Comparison of ENCODE assay signal across 24 cellular contexts in the genomic region with DNA sequence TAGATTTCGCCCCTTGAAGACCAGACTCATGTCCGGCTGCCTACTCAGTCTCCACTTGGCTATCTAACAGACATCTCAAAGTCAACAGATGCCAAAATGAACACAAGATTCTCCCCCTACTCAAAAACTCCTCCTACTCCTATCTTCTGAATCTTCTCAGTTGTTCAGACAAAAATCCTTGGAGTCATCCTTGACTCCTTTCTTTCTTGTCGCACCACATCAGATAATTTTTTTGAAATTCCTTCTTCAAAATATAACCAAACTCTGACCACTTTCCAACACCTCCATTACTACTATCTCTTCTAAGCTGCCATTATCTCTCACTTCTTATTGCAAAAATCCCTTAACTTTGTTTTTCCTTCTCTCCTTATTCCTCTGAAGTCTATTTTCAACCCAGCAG.
A peak's percentile ranks its signal among the peaks of the same experiment; 100 is the strongest.
DNase-seq lines count a peak whose midpoint lies in the region; ATAC-seq and TF ChIP-seq lines count a peak whose summit lies in the region.
"Had no signal": no experiment of that assay in that cellular context is flagged by ENCODE, and none has a peak within 500 bp of the region (broad histone marks: within the 10 kb centered on the region; RNA-seq: fewer than 3 reads in every experiment).

No MANE protein-coding gene starts in this region.

- H3K36me3 ChIP-seq in ACC112 (ENCODE audit: insufficient read depth, low read length) (peaks cover 19% of the 10 kb centered on the region; the same call in 1 of the 2 replicates), PC-9 (ENCODE audit: low read depth) (no peaks in the 10 kb centered on the region), osteoblast (ENCODE audit: insufficient read depth, low read length) (no peaks in the 10 kb centered on the region), upper lobe of left lung (no peaks in the 10 kb centered on the region)
- H3K36me3 ChIP-seq: BLaER1, heart right ventricle, right lobe of liver, thoracic aorta had no signal

- H3K4me3 ChIP-seq in ACC112 (ENCODE audit: low read depth, low read length) = peak overlapping the region; percentile 65
- H3K4me3 ChIP-seq in PC-9 = no peak overlapping the region
- no peak overlapping the region for H3K4me3 ChIP-seq in coronary artery
- H3K4me3 ChIP-seq in osteoblast (ENCODE audit: insufficient read depth, low read length) = peak overlapping the region; percentile 4
- H3K4me3 ChIP-seq in upper lobe of left lung = no peak overlapping the region
- H3K4me3 ChIP-seq: BLaER1, heart right ventricle, right lobe of liver, thoracic aorta had no signal

- DNase-seq in PC-9 = no peak
- no peak for DNase-seq in coronary artery (ENCODE audit: low spot score)
- no peak for DNase-seq in osteoblast (ENCODE audit: insufficient read length, low spot score, missing footprints)
- DNase-seq in natural killer cell treated with Interleukin-12 subunit alpha and Interleukin-12 subunit beta and Interleukin-15 and Interleukin-18, amount 100 ng/mL, for 72 hours (ENCODE audit: low spot score) = no peak
- DNase-seq in upper lobe of left lung = no peak
- DNase-seq: activated B cell treated with CpG ODN at 0.5 μM for 24 hours; activated CD4-positive, alpha-beta T cell treated with anti-CD3 and anti-CD28 coated beads, Interleukin-2, amount 50 U/mL, for 4 hours; activated naive CD4-positive, alpha-beta T cell; activated T-cell treated with anti-CD3 and anti-CD28 coated beads, Interleukin-2, amount 50 U/mL, for 72 hours; DMS53; foreskin melanocyte; heart right ventricle; NCI-H1105; NCI-H187 treated with DMSO at 0.1 percent for 48 hours; NCI-H524; right lobe of liver; SIG-M5; stimulated activated naive CD8-positive, alpha-beta T cell treated with anti-CD3 and anti-CD28 coated beads, Interleukin-15, Interleukin-2, amounts not matched to agents 100 U/mL and 50 U/mL, for 24 hours; T-cell had no signal

- no peak for TF ChIP-seq CTCF in PC-9 (conservative IDR thresholded peaks at IDR 0.05)
- no peak for TF ChIP-seq CTCF in coronary artery (IDR thresholded peaks at IDR 0.05)
- no peak for TF ChIP-seq CTCF in osteoblast (IDR thresholded peaks at IDR 0.05; ENCODE audit: extremely low read depth, low read depth, low read length)
- TF ChIP-seq CTCF in upper lobe of left lung (IDR thresholded peaks at IDR 0.05) = no peak

- peaks cover 8 to 10% of the 10 kb centered on the region in 2 donors for H3K27me3 Mint-ChIP-seq in natural killer cell treated with Interleukin-12 subunit alpha and Interleukin-12 subunit beta and Interleukin-15 and Interleukin-18, amount 100 ng/mL, for 72 hours

- H3K4me1 ChIP-seq in ACC112 (ENCODE audit: control insufficient read depth, insufficient read depth, low read length, unreplicated experiment) = peaks cover 79% of the 10 kb centered on the region
- peaks cover 32% of the 10 kb centered on the region for H3K4me1 ChIP-seq in PC-9 (replicated peaks; ENCODE audit: insufficient read depth)
- H3K4me1 ChIP-seq in osteoblast (ENCODE audit: insufficient read depth, low read length) = peaks cover 49% of the 10 kb centered on the region
- no peaks in the 10 kb centered on the region for H3K4me1 ChIP-seq in upper lobe of left lung
- H3K4me1 ChIP-seq: BLaER1 had no signal

- no TSS peak for BruUV-seq in PC-9 (replicated peaks; lab: Mats Ljungman, UMichigan)

- H3K4me3 Mint-ChIP-seq in natural killer cell treated with Interleukin-12 subunit alpha and Interleukin-12 subunit beta and Interleukin-15 and Interleukin-18, amount 100 ng/mL, for 72 hours = no peak overlapping the region
- H3K4me3 Mint-ChIP-seq: activated B cell treated with CpG ODN at 0.5 μM for 24 hours; activated T-cell treated with anti-CD3 and anti-CD28 coated beads, Interleukin-2, amount 50 U/mL, for 72 hours; T-cell had no signal

- H3K4me1 Mint-ChIP-seq in natural killer cell treated with Interleukin-12 subunit alpha and Interleukin-12 subunit beta and Interleukin-15 and Interleukin-18, amount 100 ng/mL, for 72 hours (ENCODE audit: low read depth in 2 of 2) = no peaks in the 10 kb centered on the region
- H3K4me1 Mint-ChIP-seq: activated B cell treated with CpG ODN at 0.5 μM for 24 hours, T-cell had no signal

- no peaks in the 10 kb centered on the region for H3K9me3 Mint-ChIP-seq in natural killer cell treated with Interleukin-12 subunit alpha and Interleukin-12 subunit beta and Interleukin-15 and Interleukin-18, amount 100 ng/mL, for 72 hours
- H3K9me3 Mint-ChIP-seq: activated B cell treated with CpG ODN at 0.5 μM for 24 hours; activated T-cell treated with anti-CD3 and anti-CD28 coated beads, Interleukin-2, amount 50 U/mL, for 72 hours; T-cell had no signal

- H3K4me2 ChIP-seq in PC-9 = peak overlapping the region; percentile 68
- H3K4me2 ChIP-seq in osteoblast (ENCODE audit: insufficient read depth, low read length) = peak overlapping the region; percentile 78
- H3K4me2 ChIP-seq: BLaER1 had no signal

- intact Hi-C loops in PC-9 (cut with micrococcal nuclease; ENCODE audit: unreplicated experiment) = loop anchor here (1.0 to 2.0 kb wide), 2 partner anchors 17 to 82 kb away; no protein-coding TSS in a partner anchor

- CTCF ChIA-PET in PC-9 (lab: Charles Lee) = interaction anchor here (0.7 kb wide), 1 partner anchor 11 kb away, joined by 3 read pairs; no protein-coding TSS in a partner anchor

- no peaks in the 10 kb centered on the region for H4K20me1 ChIP-seq in PC-9 (ENCODE audit: insufficient read depth)
- H4K20me1 ChIP-seq in osteoblast (ENCODE audit: insufficient read depth, low read length) = no peaks in the 10 kb centered on the region
- H4K20me1 ChIP-seq: BLaER1 had no signal

- no peak overlapping the region for H3K27ac Mint-ChIP-seq in natural killer cell treated with Interleukin-12 subunit alpha and Interleukin-12 subunit beta and Interleukin-15 and Interleukin-18, amount 100 ng/mL, for 72 hours
- H3K27ac Mint-ChIP-seq: activated B cell treated with CpG ODN at 0.5 μM for 24 hours; activated T-cell treated with anti-CD3 and anti-CD28 coated beads, Interleukin-2, amount 50 U/mL, for 72 hours; T-cell had no signal

- no peaks in the 10 kb centered on the region for H3K36me3 Mint-ChIP-seq in natural killer cell treated with Interleukin-12 subunit alpha and Interleukin-12 subunit beta and Interleukin-15 and Interleukin-18, amount 100 ng/mL, for 72 hours
- H3K36me3 Mint-ChIP-seq: T-cell had no signal

- H3K9me3 ChIP-seq in PC-9 (ENCODE audit: insufficient read depth, low read depth) (no peaks in the 10 kb centered on the region; the same call in 1 of the 2 replicates), osteoblast (ENCODE audit: low read depth, low read length) (no peaks in the 10 kb centered on the region), upper lobe of left lung (no peaks in the 10 kb centered on the region)
- H3K9me3 ChIP-seq: BLaER1, heart right ventricle, right lobe of liver, thoracic aorta had no signal

- no peak for TF ChIP-seq EP300 in upper lobe of left lung (IDR thresholded peaks at IDR 0.05)

- no peaks in the 10 kb centered on the region for H3K27me3 ChIP-seq in ACC112 (ENCODE audit: insufficient read depth, low read length)
- no peaks in the 10 kb centered on the region for H3K27me3 ChIP-seq in PC-9 (ENCODE audit: insufficient read depth, low read depth)
- H3K27me3 ChIP-seq in osteoblast (ENCODE audit: insufficient read depth, low read length) = no peaks in the 10 kb centered on the region
- no peaks in the 10 kb centered on the region for H3K27me3 ChIP-seq in upper lobe of left lung
- H3K27me3 ChIP-seq: BLaER1, right lobe of liver had no signal

- H3K79me2 ChIP-seq in ACC112 (ENCODE audit: control insufficient read depth, insufficient read depth, low read length, unreplicated experiment) (peaks cover 36% of the 10 kb centered on the region), PC-9 (ENCODE audit: low read depth) (no peaks in the 10 kb centered on the region), osteoblast (ENCODE audit: insufficient read depth, low read length) (no peaks in the 10 kb centered on the region)

- TF ChIP-seq POLR2A in upper lobe of left lung (IDR thresholded peaks at IDR 0.05) = no peak

- 92 to 93% methylated on average over 3 of the region's 3 CpGs for WGBS in upper lobe of left lung, 2 donors

- H3F3A ChIP-seq in PC-9 (ENCODE audit: insufficient read depth, low read depth) = peaks cover 21% of the 10 kb centered on the region

- H2AFZ ChIP-seq in ACC112 (ENCODE audit: low read length, unreplicated experiment) = peak overlapping the region; percentile 27
- H2AFZ ChIP-seq in PC-9 = peak overlapping the region; percentile 70
- H2AFZ ChIP-seq in osteoblast (ENCODE audit: low read length) = peak overlapping the region; percentile 59

- no peaks in the 10 kb centered on the region for H3K9me2 ChIP-seq in PC-9 (ENCODE audit: insufficient read depth)

- POLR2A ChIA-PET in PC-9 (lab: Charles Lee; ENCODE audit: unreplicated experiment) = interaction anchor here (0.6 kb wide), 1 partner anchor 58 kb away, joined by 5 read pairs; no protein-coding TSS in a partner anchor

- ATAC-seq in HG03039 (IDR thresholded peaks at IDR 0.05; ENCODE audit: unreplicated experiment) (no peak), esophagus mucosa (no peak), upper lobe of left lung (ENCODE audit: low FRiP score in 2 of 2) (no peak)
- ATAC-seq in natural killer cell treated with Interleukin-12 subunit alpha and Interleukin-12 subunit beta and Interleukin-15 and Interleukin-18, amount 100 ng/mL, for 72 hours = no peak
- ATAC-seq: activated T-cell treated with anti-CD3 and anti-CD28 coated beads, Interleukin-2, amount 50 U/mL, for 72 hours; right lobe of liver; stimulated activated naive CD8-positive, alpha-beta T cell treated with anti-CD3 and anti-CD28 coated beads, Interleukin-15, Interleukin-2, amounts not matched to agents 100 U/mL and 50 U/mL, for 24 hours; T-cell had no signal

- H3K27ac ChIP-seq in ACC112 (ENCODE audit: low read depth, low read length) = peak overlapping the region; percentile 99
- peak overlapping the region; percentile 81 for H3K27ac ChIP-seq in PC-9
- peak overlapping the region; percentile 48 to 60 for H3K27ac ChIP-seq in coronary artery
- peak overlapping the region; percentile 96 for H3K27ac ChIP-seq in osteoblast (ENCODE audit: low read depth, low read length)
- H3K27ac ChIP-seq in upper lobe of left lung = no peak overlapping the region
- H3K27ac ChIP-seq: BLaER1, right lobe of liver had no signal

Comparison
In these comparisons a context has a peak if more than half of its experiments do, and no peak if none do; other contexts are left out.
1. H3K27ac ChIP-seq: peak in ACC112 (single experiment), PC-9 (single experiment), coronary artery (2 of 2) and osteoblast (single experiment); none in upper lobe of left lung (0 of 4).
2. H3K4me3 ChIP-seq: peak in ACC112 (single experiment) and osteoblast (single experiment); none in PC-9 (single experiment), coronary artery (single experiment) and upper lobe of left lung (0 of 4).
3. Peak in every context shown above with its lines, with median percentiles within 50 percentile points of each other: H2AFZ ChIP-seq.